ENCODE assay signal across 1 cellular context in genomic region chr6:30719356-30719755, GRCh38.
A peak's percentile ranks its signal among the peaks of the same experiment; 100 is the strongest.
TF ChIP-seq lines count a peak whose summit lies in the region.

No MANE protein-coding gene starts in this region.

TF ChIP-seq in H1, 55 proteins besides CTCF, POLR2A, EP300 and RAD21:
- TF ChIP-seq, protein P1, sequence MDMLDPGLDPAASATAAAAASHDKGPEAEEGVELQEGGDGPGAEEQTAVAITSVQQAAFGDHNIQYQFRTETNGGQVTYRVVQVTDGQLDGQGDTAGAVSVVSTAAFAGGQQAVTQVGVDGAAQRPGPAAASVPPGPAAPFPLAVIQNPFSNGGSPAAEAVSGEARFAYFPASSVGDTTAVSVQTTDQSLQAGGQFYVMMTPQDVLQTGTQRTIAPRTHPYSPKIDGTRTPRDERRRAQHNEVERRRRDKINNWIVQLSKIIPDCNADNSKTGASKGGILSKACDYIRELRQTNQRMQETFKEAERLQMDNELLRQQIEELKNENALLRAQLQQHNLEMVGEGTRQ (IDR thresholded peaks at IDR 0.05; ENCODE audit: low read length): no peak
- TF ChIP-seq TBP (IDR thresholded peaks at IDR 0.05; ENCODE audit: low read depth, low read length) (0 out of 2 replicates have a peak, but pooled peaks have one; percentile 10), RFX5 (IDR thresholded peaks at IDR 0.05; ENCODE audit: borderline replicate concordance, low read depth, low read length) (peak; percentile 18; the same call in 1 of the 2 replicates), SRF (IDR thresholded peaks at IDR 0.05; ENCODE audit: low read depth, low read length) (no peak), CHD2 (IDR thresholded peaks at IDR 0.05; ENCODE audit: low read length) (0 out of 2 replicates have a peak, but pooled peaks have one; percentile 22)
